Comparison of ENCODE assay signal across 32 cellular contexts in the genomic region with DNA sequence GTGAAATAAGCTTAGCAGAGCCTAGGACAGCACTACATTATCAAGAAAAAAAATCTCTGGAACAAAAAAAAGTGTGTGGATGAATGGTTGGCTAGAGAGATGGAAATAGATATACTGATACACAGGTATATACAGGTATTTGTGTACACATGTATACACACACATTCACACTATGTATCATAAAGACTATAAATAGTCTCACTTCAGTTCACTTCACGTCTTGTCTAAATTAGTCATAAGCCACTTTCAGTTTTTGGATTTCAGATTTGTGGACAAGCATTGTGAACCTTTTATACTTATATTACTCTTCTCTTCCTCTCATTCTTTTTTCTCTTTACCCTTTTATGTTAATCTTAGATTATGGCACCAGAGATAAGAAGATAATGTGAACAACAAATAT. TPM values are rescaled to one million over a fixed set of nuclear protein-coding genes. Genes with fewer than 3 reads are reported as not detected.
"Had no signal": no experiment of that assay in that cellular context is flagged by ENCODE, and none has a peak within 500 bp of the region (broad histone marks: within the 10 kb centered on the region; RNA-seq: fewer than 3 reads in every experiment).

No MANE protein-coding gene starts in this region.

- H3K36me3 ChIP-seq: brain microvascular endothelial cell, MG63 had no signal

- H3K4me3 ChIP-seq: MG63, PC-9 had no signal

- H3K27me3 ChIP-seq: brain microvascular endothelial cell, MG63 had no signal

- H3K9me3 ChIP-seq: MG63 had no signal

- H3K27ac ChIP-seq: brain microvascular endothelial cell, PC-9, VCaP had no signal

- DNase-seq: activated B cell treated with CpG ODN at 0.5 μM for 24 hours; activated CD4-positive, alpha-beta memory T cell treated with anti-CD3 and anti-CD28 coated beads for 36 hours; activated CD4-positive, alpha-beta T cell treated with anti-CD3 and anti-CD28 coated beads for 4 hours; activated CD4-positive, alpha-beta T cell treated with anti-CD3 and anti-CD28 coated beads, Interleukin-2, amount 50 U/mL, for 1 hour; activated CD4-positive, CD25-positive, alpha-beta regulatory T cell treated with anti-CD3 and anti-CD28 coated beads, Interleukin-2, amount 50 U/mL, for 72 hours; activated CD8-positive, alpha-beta memory T cell treated with anti-CD3 and anti-CD28 coated beads, Interleukin-2, amount 50 U/mL, for 48 hours; activated effector memory CD4-positive, alpha-beta T cell treated with Interleukin-2 at 50 U/mL for 16 hours; activated naive CD4-positive, alpha-beta T cell treated with anti-CD3 and anti-CD28 coated beads, Interleukin-2, amount 10 ng/mL, durations not matched to agents 7 days and 5 days; activated naive CD8-positive, alpha-beta T cell treated with anti-CD3 and anti-CD28 coated beads, Interleukin-2, amount 50 U/mL, for 24 hours; activated T-cell treated with anti-CD3 and anti-CD28 coated beads, Interleukin-2, amount 50 U/mL, for 48 hours; anterior cingulate cortex; brain microvascular endothelial cell; MG63; NCI-H1048; NCI-H1105 treated with DMSO at 0.1 percent for 48 hours; NCI-H1436; NCI-H1694; NCI-H1930; NCI-H2081 treated with DMSO at 0.1 percent for 48 hours; NCI-H226; NCI-H446 treated with DMSO at 0.1 percent for 48 hours; NCI-H524; NCI-H69; NCI-H82; PC-9; Right ventricle myocardium superior; SW 1271; T-helper 1 cell; T-helper 2 cell; T-helper 9 cell had no signal

- ATAC-seq: activated naive CD8-positive, alpha-beta T cell treated with anti-CD3 and anti-CD28 coated beads, Interleukin-2, amount 50 U/mL, for 24 hours had no signal

RNA-seq across cellular contexts. Expression of a gene that starts 41.8 kb away (rescaled TPM):
- total RNA-seq: activated B cell treated with CpG ODN at 0.5 μM for 24 hours, cardiac septum, PC-9, Right ventricle myocardium superior had no signal
